Comparison of ENCODE assay signal across 9 cellular contexts in genomic region chr3:184716652-184717607, GRCh38. TPM values are rescaled to one million over a fixed set of nuclear protein-coding genes. Genes with fewer than 3 reads are reported as not detected.
DNase-seq lines count a peak whose midpoint lies in the region; FAIRE-seq and TF ChIP-seq lines count a peak whose summit lies in the region.
"Had no signal": no experiment of that assay in that cellular context is flagged by ENCODE, and none has a peak within 500 bp of the region (broad histone marks: within the 10 kb centered on the region; RNA-seq: fewer than 3 reads in every experiment).

No MANE protein-coding gene starts in this region.

- H3K36me3 Mint-ChIP-seq in immature natural killer cell: no peaks in the 10 kb centered on the region

- no peaks in the 10 kb centered on the region for H3K27me3 ChIP-seq in prostate gland (replicated peaks; ENCODE audit: insufficient read depth)

- H3K9me3 ChIP-seq in prostate gland: no peaks in the 10 kb centered on the region

- peaks cover 10 to 13% of the 10 kb centered on the region in 2 donors for H3K4me1 Mint-ChIP-seq in immature natural killer cell

- TF ChIP-seq POLR2A in prostate gland (IDR thresholded peaks at IDR 0.05): no peak

- DNase-seq in G401 (ENCODE audit: low spot score) (peak; percentile 8), NCI-H526 (lab: John Stamatoyannopoulos, UW) (peak; percentile 39 to 82), fibroblast of peridontal ligament (ENCODE audit: extremely low read depth) (peak; percentile 66), prostate gland (ENCODE audit: low spot score) (no peak), D721Med (ENCODE audit: insufficient read length, low spot score) (no peak), GOT3 (lab: John Stamatoyannopoulos, UW) (no peak), NCI-H1048 (lab: John Stamatoyannopoulos, UW) (no peak), immature natural killer cell (no peak)

- no peaks in the 10 kb centered on the region for H3K4me1 ChIP-seq in prostate gland (replicated peaks)

- no peak overlapping the region for H3K4me3 Mint-ChIP-seq in immature natural killer cell
- H3K4me3 Mint-ChIP-seq: stimulated activated naive CD8-positive, alpha-beta T cell treated with anti-CD3 and anti-CD28 coated beads, Interleukin-15, Interleukin-2, amounts not matched to agents 100 ng/mL and 50 ng/mL, for 24 hours had no signal

- no peaks in the 10 kb centered on the region for H3K36me3 ChIP-seq in prostate gland

- 33% methylated on average over 21 of the region's 24 CpGs for WGBS in prostate gland

- FAIRE-seq in D721Med (lab: Jason Lieb, UNC): no peak

- H3K9me3 Mint-ChIP-seq in immature natural killer cell: no peaks in the 10 kb centered on the region
- H3K9me3 Mint-ChIP-seq: stimulated activated naive CD8-positive, alpha-beta T cell treated with anti-CD3 and anti-CD28 coated beads, Interleukin-15, Interleukin-2, amounts not matched to agents 100 ng/mL and 50 ng/mL, for 24 hours had no signal

- no peak overlapping the region for H3K4me3 ChIP-seq in prostate gland

- in situ Hi-C loops in G401 (cut with HindIII; ENCODE audit: low sequenced_read_pairs): no loop called here

- TF ChIP-seq CTCF in prostate gland (IDR thresholded peaks at IDR 0.05): no peak
- no peak for TF ChIP-seq CTCF in D721Med (IDR thresholded peaks at IDR 0.05; ENCODE audit: insufficient read depth, missing control alignments)

- intact Hi-C loops in prostate gland (cut with DNase I): loop anchor here (10.0 kb wide), 1 partner anchor 58 kb away; no protein-coding TSS in a partner anchor

- peak overlapping the region; percentile 35 to 36 for H3K27ac ChIP-seq in prostate gland

- H3K27ac Mint-ChIP-seq in immature natural killer cell: no peak overlapping the region
- H3K27ac Mint-ChIP-seq: stimulated activated naive CD8-positive, alpha-beta T cell treated with anti-CD3 and anti-CD28 coated beads, Interleukin-15, Interleukin-2, amounts not matched to agents 100 ng/mL and 50 ng/mL, for 24 hours had no signal

- peaks cover 0 to 3% (median 2%) of the 10 kb centered on the region in 3 donors for H3K27me3 Mint-ChIP-seq in immature natural killer cell (ENCODE audit: low read depth in 3 of 3)
- H3K27me3 Mint-ChIP-seq: stimulated activated naive CD8-positive, alpha-beta T cell treated with anti-CD3 and anti-CD28 coated beads, Interleukin-15, Interleukin-2, amounts not matched to agents 100 ng/mL and 50 ng/mL, for 24 hours had no signal

RNA-seq across cellular contexts. Expression of gene MAGEF1, which starts 5.1 kb away (rescaled TPM):
- 31.8 and 64.0 TPM in 2 replicates for total RNA-seq in G401 (2014; rRNA removed; shearing (Covaris generic))
- total RNA-seq in prostate gland: 10 to 100 TPM; 50.2 to 71.6 TPM
- 10 to 100 TPM; 21.9 to 30.1 (median 22.6) TPM for polyA plus RNA-seq in immature natural killer cell

Comparison
In these comparisons a context has a peak if more than half of its experiments do, and no peak if none do; other contexts are left out.
1. DNase-seq: peak in G401 (single experiment), NCI-H526 (2 of 2) and fibroblast of peridontal ligament (single experiment); none in prostate gland (single experiment), D721Med (single experiment), GOT3 (single experiment), NCI-H1048 (single experiment) and immature natural killer cell (0 of 3).